In genomic region chr15:92638291-92638708, GRCh38 we compare ENCODE assay signal across 10 cellular contexts. TPM values are rescaled to one million over a fixed set of nuclear protein-coding genes. Genes with fewer than 3 reads are reported as not detected.
DNase-seq lines count a peak whose midpoint lies in the region; FAIRE-seq and TF ChIP-seq lines count a peak whose summit lies in the region.
"Had no signal": no experiment of that assay in that cellular context is flagged by ENCODE, and none has a peak within 500 bp of the region (broad histone marks: within the 10 kb centered on the region; RNA-seq: fewer than 3 reads in every experiment).

No MANE protein-coding gene starts in this region.

- POLR2A ChIA-PET in GM10248 (lab: Yijun Ruan, JAX), result no interaction called here

- peak overlapping the region; percentile 87 for H3K27ac Mint-ChIP-seq in type B pancreatic cell

- H3K27me3 ChIP-seq in tibial nerve, result no peaks in the 10 kb centered on the region

- H3K4me3 Mint-ChIP-seq in type B pancreatic cell, result peak overlapping the region; percentile 16
- H3K4me3 Mint-ChIP-seq: central memory CD8-positive, alpha-beta T cell had no signal

- peak; percentile 99 for FAIRE-seq in islet of Langerhans (lab: Jason Lieb, UNC)
- no peak for FAIRE-seq in RCC 7860 (lab: Jason Lieb, UNC)

- H3K9me3 ChIP-seq in tibial nerve, result peaks cover 0 to 22% (median 0%) of the 10 kb centered on the region in 4 donors

- no peak for TF ChIP-seq POLR2A in tibial nerve (IDR thresholded peaks at IDR 0.05)

- H3K27me3 Mint-ChIP-seq in type B pancreatic cell, result no peaks in the 10 kb centered on the region

- TF ChIP-seq CTCF in type B pancreatic cell (conservative IDR thresholded peaks at IDR 0.05), result no peak
- TF ChIP-seq CTCF in GM10248 (IDR thresholded peaks at IDR 0.05; ENCODE audit: control extremely low read depth, extremely low read depth, low read depth, missing control alignments), result no peak
- TF ChIP-seq CTCF in tibial nerve (IDR thresholded peaks at IDR 0.05), result no peak

- CTCF ChIA-PET in GM10248 (lab: Yijun Ruan, JAX), result interaction anchor here (2.6 kb wide), 1 partner anchor 9 kb away, joined by 9 read pairs; no protein-coding TSS in a partner anchor

- H3K4me3 ChIP-seq in tibial nerve, result no peak overlapping the region

- H3K4me1 Mint-ChIP-seq in type B pancreatic cell (ENCODE audit: unreplicated experiment), result peaks cover 25% of the 10 kb centered on the region
- H3K4me1 Mint-ChIP-seq: central memory CD8-positive, alpha-beta T cell had no signal

- no peaks in the 10 kb centered on the region for H3K36me3 ChIP-seq in tibial nerve

- 65 to 67% methylated on average over 9 of the region's 9 CpGs for WGBS in tibial nerve, 2 donors

- peaks cover 16% of the 10 kb centered on the region for H3K36me3 Mint-ChIP-seq in type B pancreatic cell

- no peak for TF ChIP-seq EP300 in tibial nerve (IDR thresholded peaks at IDR 0.05)

- peak; percentile 57 for DNase-seq in NCI-H1436 (lab: John Stamatoyannopoulos, UW)
- DNase-seq in NCI-H1436 treated with DMSO at 0.1 percent for 48 hours (lab: John Stamatoyannopoulos, UW), result no peak
- DNase-seq in NCI-H748 (lab: John Stamatoyannopoulos, UW; ENCODE audit: unreplicated experiment), result peak; percentile 89
- DNase-seq in type B pancreatic cell (ENCODE audit: extremely low spot score, unreplicated experiment), result no peak
- DNase-seq in RCC 7860 (ENCODE audit: low spot score), result no peak
- DNase-seq in GM10248 (ENCODE audit: extremely low spot score), result no peak
- no peak for DNase-seq in tibial nerve (ENCODE audit: low spot score in 2 of 2)
- DNase-seq: mammary epithelial cell had no signal

- peaks cover 0 to 14% (median 2%) of the 10 kb centered on the region in 4 donors for H3K4me1 ChIP-seq in tibial nerve

- H3K27ac ChIP-seq in tibial nerve, result peak overlapping the region in 1 of 4 donors; percentile 21

- peaks cover 8% of the 10 kb centered on the region for H3K9me3 Mint-ChIP-seq in type B pancreatic cell

RNA-seq across cellular contexts. Expression of gene FAM174B, which starts 17.3 kb away (rescaled TPM):
- 33.2 and 41.4 TPM in 2 replicates for total RNA-seq in type B pancreatic cell (ENCODE audit: low replicate concordance)
- 10 to 100 TPM in 2 of 4 donors, 1 to 10 TPM in 2; 6.6 to 16.5 (median 9.7) TPM for total RNA-seq in tibial nerve

Comparison
In these comparisons a context has a peak if more than half of its experiments do, and no peak if none do; other contexts are left out.
1. DNase-seq: peak in NCI-H1436 (single experiment) and NCI-H748 (single experiment); none in NCI-H1436 treated with DMSO at 0.1 percent for 48 hours (single experiment), type B pancreatic cell (single experiment), RCC 7860 (single experiment), GM10248 (single experiment) and tibial nerve (0 of 2).